ENCODE assay signal across 11 cellular contexts in the genomic region with DNA sequence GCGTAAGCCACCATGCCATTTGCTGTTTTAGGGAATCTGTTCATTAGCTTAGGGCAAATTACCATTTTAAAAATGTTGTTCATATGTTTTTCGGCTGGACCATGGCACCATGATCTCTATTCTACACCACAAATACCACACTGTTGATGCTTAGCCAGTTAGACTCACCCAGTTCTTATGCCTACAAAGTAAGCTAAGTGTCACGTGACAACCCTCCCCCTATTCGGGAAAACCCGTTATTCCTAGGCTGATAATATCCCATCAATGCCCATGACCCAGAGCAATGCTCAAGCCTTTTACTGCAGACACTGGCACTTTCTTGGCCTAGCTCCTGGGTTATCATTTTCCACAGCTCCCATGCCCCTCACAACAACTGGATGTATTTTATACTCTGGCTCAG.
"Had no signal": no experiment of that assay in that cellular context is flagged by ENCODE, and none has a peak within 500 bp of the region (broad histone marks: within the 10 kb centered on the region; RNA-seq: fewer than 3 reads in every experiment).

No MANE protein-coding gene starts in this region.

- H3K36me3 ChIP-seq: HAP-1 had no signal

- DNase-seq: GM23248, GOT3, H7, H9, HCEC 1CT, HFFc6 had no signal

- H3K4me2 ChIP-seq: GM23338 had no signal

- H3K9me3 ChIP-seq: HAP-1 had no signal

- H3K4me3 ChIP-seq: GM23248, GM23338, HAP-1 had no signal

- ATAC-seq: GM23338, HCT116 had no signal

- H3K27ac ChIP-seq: GM23248 had no signal

- H2AFZ ChIP-seq: GM23248, GM23338 had no signal

- FAIRE-seq: H1, H54 had no signal

- H3K9ac ChIP-seq: GM23248 had no signal
